In the genomic region with DNA sequence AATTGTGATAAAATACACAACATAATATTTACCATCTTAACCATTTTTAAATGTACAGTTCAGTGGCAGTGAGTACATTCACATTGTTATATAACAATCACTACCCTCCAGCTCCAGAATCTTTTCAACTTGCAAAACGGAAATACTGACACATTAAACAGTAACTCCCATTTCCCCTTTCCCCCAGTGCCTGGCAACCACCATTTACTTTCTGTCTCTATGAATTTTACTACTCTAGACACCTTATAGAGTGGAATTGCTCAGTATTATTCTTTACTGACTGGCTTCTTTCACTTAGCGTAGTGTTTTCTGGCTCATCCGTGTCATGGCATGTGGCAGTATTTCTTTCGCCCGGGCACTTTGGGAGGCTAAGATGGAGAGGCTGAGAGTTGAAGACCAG, we compare ENCODE assay signal across 9 cellular contexts. TPM values are rescaled to one million over a fixed set of nuclear protein-coding genes. Genes with fewer than 3 reads are reported as not detected.
DNase-seq lines count a peak whose midpoint lies in the region; ATAC-seq lines count a peak whose summit lies in the region.
"Had no signal": no experiment of that assay in that cellular context is flagged by ENCODE, and none has a peak within 500 bp of the region (broad histone marks: within the 10 kb centered on the region; RNA-seq: fewer than 3 reads in every experiment).

No MANE protein-coding gene starts in this region.

- H3K4me3 Mint-ChIP-seq in activated CD4-positive, alpha-beta T cell treated with anti-CD3 and anti-CD28 coated beads, Interleukin-2, amount 10 ng/mL, durations not matched to agents 7 days and 5 days: no peak overlapping the region
- H3K4me3 Mint-ChIP-seq: neural crest cell had no signal

- H3K27ac Mint-ChIP-seq in activated CD4-positive, alpha-beta T cell treated with anti-CD3 and anti-CD28 coated beads, Interleukin-2, amount 10 ng/mL, durations not matched to agents 7 days and 5 days: no peak overlapping the region

- no peaks in the 10 kb centered on the region for H3K9me3 Mint-ChIP-seq in activated CD4-positive, alpha-beta T cell treated with anti-CD3 and anti-CD28 coated beads, Interleukin-2, amount 10 ng/mL, durations not matched to agents 7 days and 5 days
- H3K9me3 Mint-ChIP-seq: neural crest cell had no signal

- peak; percentile 63 for ATAC-seq in GM21825 (IDR thresholded peaks at IDR 0.05; ENCODE audit: unreplicated experiment)

- POLR2A ChIA-PET in activated CD4-positive, alpha-beta T cell treated with anti-CD3 and anti-CD28 coated beads, Interleukin-2, amount 10 ng/mL, durations not matched to agents 7 days and 5 days (lab: Charles Lee): no interaction called here

- peaks cover 3% of the 10 kb centered on the region for H3K36me3 Mint-ChIP-seq in activated CD4-positive, alpha-beta T cell treated with anti-CD3 and anti-CD28 coated beads, Interleukin-2, amount 10 ng/mL, durations not matched to agents 7 days and 5 days (ENCODE audit: low read depth)

- CTCF ChIA-PET in activated CD4-positive, alpha-beta T cell treated with anti-CD3 and anti-CD28 coated beads, Interleukin-2, amount 10 ng/mL, durations not matched to agents 7 days and 5 days (lab: Charles Lee): interaction anchor here (1.3 kb wide), 1 partner anchor 679 kb away, joined by 3 read pairs; no protein-coding TSS in a partner anchor

- DNase-seq in activated CD4-positive, alpha-beta T cell treated with anti-CD3 and anti-CD28 coated beads, Interleukin-2, amount 10 ng/mL, durations not matched to agents 7 days and 5 days: peak; percentile 15
- DNase-seq in activated CD4-positive, alpha-beta T cell treated with anti-CD3 and anti-CD28 coated beads, Interleukin-2, amount 50 U/mL, for 4 hours: no peak
- peak; percentile 49 for DNase-seq in HT1080 (ENCODE audit: low read depth)
- peak; percentile 7 for DNase-seq in medulla oblongata (ENCODE audit: extremely low spot score)
- no peak for DNase-seq in RKO (ENCODE audit: low spot score)
- no peak for DNase-seq in LoVo (ENCODE audit: low spot score)
- DNase-seq in islet precursor cell: no peak

- H3K27me3 Mint-ChIP-seq in activated CD4-positive, alpha-beta T cell treated with anti-CD3 and anti-CD28 coated beads, Interleukin-2, amount 10 ng/mL, durations not matched to agents 7 days and 5 days: no peaks in the 10 kb centered on the region

- peaks cover 33% of the 10 kb centered on the region for H3K4me1 Mint-ChIP-seq in activated CD4-positive, alpha-beta T cell treated with anti-CD3 and anti-CD28 coated beads, Interleukin-2, amount 10 ng/mL, durations not matched to agents 7 days and 5 days

RNA-seq across cellular contexts. Expression of gene FASTKD2, which starts 32.6 kb away (rescaled TPM):
- total RNA-seq in activated CD4-positive, alpha-beta T cell treated with anti-CD3 and anti-CD28 coated beads, Interleukin-2, amount 10 ng/mL, durations not matched to agents 7 days and 5 days: 10 to 100 TPM; 19.3 TPM
- 47.1 and 48.0 TPM in 2 replicates for total RNA-seq in HT1080 (2014; rRNA removed; shearing (Covaris generic))
- polyA plus RNA-seq in HT1080 (2015; cell fraction: cytosol; rRNA removed): 37.4 and 40.8 TPM in 2 replicates
- 101 and 113 TPM in 2 replicates for polyA plus RNA-seq in HT1080 (2015; cell fraction: nucleus; rRNA removed)

RNA-seq across cellular contexts. Expression of gene MDH1B, which starts 32.9 kb away (rescaled TPM):
- under 1 TPM; 0.40 to 0.50 TPM for total RNA-seq in activated CD4-positive, alpha-beta T cell treated with anti-CD3 and anti-CD28 coated beads, Interleukin-2, amount 10 ng/mL, durations not matched to agents 7 days and 5 days
- 0.29 and 1.1 TPM in 2 replicates for total RNA-seq in HT1080 (2014; rRNA removed; shearing (Covaris generic))
- polyA plus RNA-seq in HT1080 (2015; cell fraction: cytosol; rRNA removed): 1.00 and 1.4 TPM in 2 replicates
- polyA plus RNA-seq in HT1080 (2015; cell fraction: nucleus; rRNA removed): 0.57 and 0.67 TPM in 2 replicates

Comparison
In these comparisons a context has a peak if more than half of its experiments do, and no peak if none do; other contexts are left out.
1. DNase-seq: peak in activated CD4-positive, alpha-beta T cell treated with anti-CD3 and anti-CD28 coated beads, Interleukin-2, amount 10 ng/mL, durations not matched to agents 7 days and 5 days (single experiment), HT1080 (single experiment) and medulla oblongata (single experiment); none in activated CD4-positive, alpha-beta T cell treated with anti-CD3 and anti-CD28 coated beads, Interleukin-2, amount 50 U/mL, for 4 hours (0 of 2), RKO (single experiment), LoVo (single experiment) and islet precursor cell (single experiment).